Comparison of ENCODE assay signal across 15 cellular contexts in the genomic region with DNA sequence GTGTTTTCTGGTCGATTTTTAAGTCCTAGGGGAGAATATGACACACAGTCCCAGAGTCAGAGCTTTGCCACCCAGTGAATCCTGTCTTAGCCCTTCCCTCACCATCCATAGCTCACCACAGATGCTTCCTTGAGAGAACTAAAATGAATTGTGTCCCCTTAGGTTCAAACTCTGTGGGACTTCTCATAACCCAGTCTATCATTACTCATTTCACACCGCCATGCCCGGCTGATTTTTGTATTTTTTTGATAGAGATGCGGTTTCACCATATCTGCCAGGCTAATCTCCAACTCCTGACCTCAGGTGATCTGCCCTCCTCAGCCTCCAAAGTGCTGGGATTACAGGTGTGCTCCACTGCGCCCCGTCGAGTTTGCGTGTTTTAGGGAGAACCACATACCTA.
"Had no signal": no experiment of that assay in that cellular context is flagged by ENCODE, and none has a peak within 500 bp of the region (broad histone marks: within the 10 kb centered on the region; RNA-seq: fewer than 3 reads in every experiment).

No MANE protein-coding gene starts in this region.

- H3K9me3 Mint-ChIP-seq: activated CD4-positive, alpha-beta memory T cell treated with anti-CD3 and anti-CD28 coated beads, Interleukin-2, amount 10 ng/mL, durations not matched to agents 7 days and 5 days; type B pancreatic cell had no signal

- DNase-seq: activated CD4-positive, alpha-beta memory T cell treated with anti-CD3 and anti-CD28 coated beads, Interleukin-2, amount 10 ng/mL, durations not matched to agents 7 days and 5 days; activated CD4-positive, alpha-beta T cell treated with anti-CD3 and anti-CD28 coated beads for 4 hours; activated CD8-positive, alpha-beta memory T cell treated with anti-CD3 and anti-CD28 coated beads, Interleukin-2, amount 10 ng/mL, durations not matched to agents 7 days and 5 days; anterior cingulate cortex; brain microvascular endothelial cell; left cardiac atrium; nephron progenitor cell; nucleus accumbens; stomach had no signal

- H3K4me3 Mint-ChIP-seq: activated CD4-positive, alpha-beta memory T cell treated with anti-CD3 and anti-CD28 coated beads, Interleukin-2, amount 10 ng/mL, durations not matched to agents 7 days and 5 days; activated CD8-positive, alpha-beta memory T cell treated with anti-CD3 and anti-CD28 coated beads, Interleukin-2, amount 10 ng/mL, durations not matched to agents 7 days and 5 days; nephron progenitor cell; type B pancreatic cell; WTC11 had no signal

- H3K4me1 Mint-ChIP-seq: nephron progenitor cell, WTC11 had no signal

- ATAC-seq: left cardiac atrium, sciatic nerve, WTC11 had no signal

- H3K36me3 ChIP-seq: brain microvascular endothelial cell had no signal

- H3K9me3 ChIP-seq: esophagus muscularis mucosa, stomach, testis had no signal

- H3K27ac ChIP-seq: brain microvascular endothelial cell, coronary artery, esophagus muscularis mucosa, stomach, testis had no signal

- H3K4me3 ChIP-seq: coronary artery, esophagus muscularis mucosa, stomach had no signal

- H3K27me3 Mint-ChIP-seq: activated CD4-positive, alpha-beta memory T cell treated with anti-CD3 and anti-CD28 coated beads, Interleukin-2, amount 10 ng/mL, durations not matched to agents 7 days and 5 days; activated CD8-positive, alpha-beta memory T cell treated with anti-CD3 and anti-CD28 coated beads, Interleukin-2, amount 10 ng/mL, durations not matched to agents 7 days and 5 days; type B pancreatic cell had no signal

- H3K27ac Mint-ChIP-seq: nephron progenitor cell, WTC11 had no signal

- H3K4me1 ChIP-seq: esophagus muscularis mucosa, stomach, testis had no signal

- H3K27me3 ChIP-seq: brain microvascular endothelial cell, esophagus muscularis mucosa, stomach, testis had no signal
